In the genomic region with DNA sequence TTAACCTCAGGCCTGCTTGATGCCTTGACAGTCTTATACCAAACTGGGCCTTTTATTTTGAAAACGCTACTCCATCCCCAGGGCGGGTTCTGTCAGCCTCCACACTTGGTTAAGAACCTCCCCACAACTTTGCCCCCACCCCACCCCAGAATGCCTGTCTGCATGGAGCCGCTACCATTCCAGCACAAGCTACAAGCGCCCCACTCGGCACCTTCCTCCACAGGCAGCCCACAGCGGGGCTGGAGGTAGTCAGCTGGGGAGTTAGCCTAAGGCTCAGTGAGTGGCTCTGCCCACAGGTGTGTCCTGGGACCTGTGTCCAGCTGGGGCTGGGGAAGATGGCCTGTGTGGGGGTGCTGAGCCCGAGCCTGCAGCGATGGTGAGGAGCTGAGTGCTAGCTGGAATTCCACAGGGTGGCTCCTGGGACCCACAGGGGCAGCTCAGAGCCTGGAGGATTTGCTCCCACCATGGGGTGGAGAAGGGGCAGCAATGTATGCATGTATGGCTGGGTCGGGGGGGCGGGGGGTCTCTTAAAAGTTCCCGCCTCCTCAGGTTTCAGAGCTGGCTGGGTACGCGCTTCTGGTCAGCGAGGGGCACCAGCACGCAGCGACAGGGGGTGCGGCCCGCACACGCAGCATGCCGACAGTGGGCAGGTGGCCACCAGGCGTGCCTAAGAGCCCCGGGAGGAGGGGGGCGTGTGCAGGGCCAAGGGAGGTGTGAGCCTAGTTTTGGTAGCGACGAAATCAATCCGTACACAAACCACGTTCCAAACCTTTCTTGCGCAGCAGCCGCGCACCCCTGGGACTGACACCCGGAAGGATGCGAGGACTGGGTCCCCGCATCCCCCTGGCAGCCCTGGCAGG, we compare ENCODE assay signal across 8 cellular contexts. TPM values are rescaled to one million over a fixed set of nuclear protein-coding genes. Genes with fewer than 3 reads are reported as not detected.
A peak's percentile ranks its signal among the peaks of the same experiment; 100 is the strongest.
DNase-seq lines count a peak whose midpoint lies in the region; ATAC-seq, FAIRE-seq and TF ChIP-seq lines count a peak whose summit lies in the region.

No MANE protein-coding gene starts in this region.

- H3K4me3 Mint-ChIP-seq in activated T-cell treated with anti-CD3 and anti-CD28 coated beads, Interleukin-2, amount 50 U/mL, for 72 hours: peak overlapping the region; percentile 69 to 76

- peak in 1 of 2 donors; percentile 7 for DNase-seq in activated T-cell treated with anti-CD3 and anti-CD28 coated beads, Interleukin-2, amount 50 U/mL, for 72 hours
- DNase-seq in activated T-cell treated with anti-CD3 and anti-CD28 coated beads for 4 hours (no peak), choroid plexus epithelial cell (ENCODE audit: low read depth) (peak; percentile 27), urothelium cell line (ENCODE audit: low spot score) (peak; percentile 56)

- no peaks in the 10 kb centered on the region for H3K9me3 Mint-ChIP-seq in activated T-cell treated with anti-CD3 and anti-CD28 coated beads, Interleukin-2, amount 50 U/mL, for 72 hours

- H3K4me3 ChIP-seq in choroid plexus epithelial cell (ENCODE audit: low read depth, low read length): peak overlapping the region; percentile 67
- peak overlapping the region; percentile 58 for H3K4me3 ChIP-seq in mesodermal cell (ENCODE audit: extremely low read depth, insufficient read depth, low read length, poor library complexity, severe bottlenecking)

- peak in 1 of 2 donors; percentile 14 for ATAC-seq in activated T-cell treated with anti-CD3 and anti-CD28 coated beads, Interleukin-2, amount 50 U/mL, for 72 hours (replicated peaks in 1 of 2)
- ATAC-seq in GM21381 (IDR thresholded peaks at IDR 0.05; ENCODE audit: unreplicated experiment) (no peak), HG02852 (IDR thresholded peaks at IDR 0.05; ENCODE audit: unreplicated experiment) (no peak), HG02870 (IDR thresholded peaks at IDR 0.05; ENCODE audit: unreplicated experiment) (no peak)

- H3K27ac ChIP-seq in mesodermal cell (ENCODE audit: low read depth, low read length, severe bottlenecking): no peak overlapping the region

- no peaks in the 10 kb centered on the region for H3K9me3 ChIP-seq in mesodermal cell (ENCODE audit: control insufficient read depth, low read length)

- H3K27me3 Mint-ChIP-seq in activated T-cell treated with anti-CD3 and anti-CD28 coated beads, Interleukin-2, amount 50 U/mL, for 72 hours (ENCODE audit: low read depth): peaks cover 6% of the 10 kb centered on the region

- H3K4me1 Mint-ChIP-seq in activated T-cell treated with anti-CD3 and anti-CD28 coated beads, Interleukin-2, amount 50 U/mL, for 72 hours (ENCODE audit: low read depth): no peaks in the 10 kb centered on the region

- H3K36me3 Mint-ChIP-seq in activated T-cell treated with anti-CD3 and anti-CD28 coated beads, Interleukin-2, amount 50 U/mL, for 72 hours (ENCODE audit: insufficient read depth in 2 of 2): no peaks in the 10 kb centered on the region

- no peaks in the 10 kb centered on the region for H3K36me3 ChIP-seq in mesodermal cell (ENCODE audit: control insufficient read depth, insufficient read depth, low read length)

- no peak overlapping the region for H3K27ac Mint-ChIP-seq in activated T-cell treated with anti-CD3 and anti-CD28 coated beads, Interleukin-2, amount 50 U/mL, for 72 hours

- TF ChIP-seq CTCF in choroid plexus epithelial cell (conservative IDR thresholded peaks at IDR 0.05; ENCODE audit: low read depth, low read length): no peak

- H3K4me1 ChIP-seq in mesodermal cell (ENCODE audit: control insufficient read depth, insufficient read depth, low read length, poor library complexity, severe bottlenecking): no peaks in the 10 kb centered on the region

- 7 to 15% methylated on average over 22 to 28 of the region's 33 CpGs for WGBS in mesodermal cell (ENCODE audit: insufficient coverage in 2 of 2), 2 experiments

- FAIRE-seq in urothelium cell line (lab: Jason Lieb, UNC): no peak

RNA-seq across cellular contexts. Expression of a gene that starts 0.9 kb away (rescaled TPM):
- total RNA-seq in activated T-cell treated with anti-CD3 and anti-CD28 coated beads, Interleukin-2, amount 50 U/mL, for 72 hours: 1 to 10 TPM; 1.7 TPM
- polyA plus RNA-seq in mesodermal cell (2013, experiment 1 of 2): 11.3 TPM
- polyA plus RNA-seq in mesodermal cell (2013, experiment 2 of 2): 10.0 TPM

RNA-seq across cellular contexts. Expression of a gene that starts 15.2 kb away (rescaled TPM):
- not detected for total RNA-seq in activated T-cell treated with anti-CD3 and anti-CD28 coated beads, Interleukin-2, amount 50 U/mL, for 72 hours
- 3.7 TPM for polyA plus RNA-seq in mesodermal cell (2013, experiment 1 of 2)
- polyA plus RNA-seq in mesodermal cell (2013, experiment 2 of 2): 2.9 TPM

RNA-seq across cellular contexts. Expression of a gene that starts 45.4 kb away (rescaled TPM):
- total RNA-seq in activated T-cell treated with anti-CD3 and anti-CD28 coated beads, Interleukin-2, amount 50 U/mL, for 72 hours: not detected
- 0.92 TPM for polyA plus RNA-seq in mesodermal cell (2013, experiment 1 of 2)
- 0.66 TPM for polyA plus RNA-seq in mesodermal cell (2013, experiment 2 of 2)
